Comparison of ENCODE assay signal across 8 cellular contexts in the genomic region with DNA sequence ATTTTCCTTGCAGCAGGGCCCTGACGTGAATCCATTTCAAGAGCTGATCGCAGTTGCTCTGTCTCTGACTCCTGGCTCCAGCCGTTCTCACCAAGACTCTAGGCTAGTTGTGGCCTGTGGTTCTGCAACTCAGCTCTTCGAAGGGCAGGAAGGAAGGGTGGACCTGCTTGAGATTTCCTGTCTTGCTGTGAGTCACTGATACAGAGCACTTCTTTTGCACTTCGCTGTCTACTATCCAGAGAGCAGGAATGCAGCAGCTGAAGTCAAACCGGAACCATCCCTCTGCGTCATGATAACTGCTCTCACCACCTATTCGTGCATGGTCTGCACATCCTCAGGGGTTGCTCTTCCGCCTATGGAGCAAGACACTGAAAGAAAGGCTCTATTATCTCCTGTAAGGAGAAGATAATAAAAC. TPM values are rescaled to one million over a fixed set of nuclear protein-coding genes. Genes with fewer than 3 reads are reported as not detected.
A peak's percentile ranks its signal among the peaks of the same experiment; 100 is the strongest.
DNase-seq lines count a peak whose midpoint lies in the region; ATAC-seq and TF ChIP-seq lines count a peak whose summit lies in the region.

No MANE protein-coding gene starts in this region.

- no peak overlapping the region for H3K4me3 ChIP-seq in AG09309 (ENCODE audit: control insufficient read depth, low read depth, low read length)

- TF ChIP-seq CTCF in AG09309 (IDR thresholded peaks at IDR 0.05; ENCODE audit: control insufficient read depth, insufficient read depth, low read depth, low read length, missing control alignments), result no peak

- H3K36me3 Mint-ChIP-seq in central memory CD8-positive, alpha-beta T cell (ENCODE audit: insufficient read depth), result peaks cover 11% of the 10 kb centered on the region

- H3K27me3 Mint-ChIP-seq in central memory CD8-positive, alpha-beta T cell, result no peaks in the 10 kb centered on the region

- peak; percentile 98 for ATAC-seq in GM19467 (IDR thresholded peaks at IDR 0.05; ENCODE audit: unreplicated experiment)
- ATAC-seq in central memory CD8-positive, alpha-beta T cell (replicated peaks; ENCODE audit: extremely low read depth, poor library complexity, severe bottlenecking), result peak; percentile 98

- peak overlapping the region; percentile 58 for H3K4me3 Mint-ChIP-seq in central memory CD8-positive, alpha-beta T cell

- H3K4me1 Mint-ChIP-seq in central memory CD8-positive, alpha-beta T cell, result peaks cover 46% of the 10 kb centered on the region

- H3K27ac Mint-ChIP-seq in central memory CD8-positive, alpha-beta T cell (ENCODE audit: low read depth), result peak overlapping the region; percentile 98

- H3K9me3 Mint-ChIP-seq in central memory CD8-positive, alpha-beta T cell, result peaks cover 8% of the 10 kb centered on the region

- peak; percentile 96 for DNase-seq in AG09309 (ENCODE audit: low read depth)
- peak; percentile 92 for DNase-seq in HPDE6-E6E7 (ENCODE audit: extremely low spot score)
- peak in 3 of 4 experiments; percentile 6 to 55 (median 48) for DNase-seq in activated CD4-positive, CD25-positive, alpha-beta regulatory T cell (lab: John Stamatoyannopoulos, UW)
- DNase-seq in central memory CD8-positive, alpha-beta T cell (ENCODE audit: low spot score in 2 of 2), result peak; percentile 51 to 83
- peak; percentile 66 to 99 for DNase-seq in lung microvascular endothelial cell (ENCODE audit: low read depth in 2 of 2)
- peak; percentile 41 to 49 for DNase-seq in stimulated activated CD8-positive, alpha-beta memory T cell treated with anti-CD3 and anti-CD28 coated beads, Interleukin-15, amount 100 ng/mL, for 48 hours (ENCODE audit: low read depth in 2 of 2)
- no peak for DNase-seq in NCI-H187 (lab: John Stamatoyannopoulos, UW)

RNA-seq across cellular contexts. Expression of a gene that starts 59.7 kb away (rescaled TPM):
- 12.5 and 16.1 TPM in 2 replicates for total RNA-seq in lung microvascular endothelial cell

Comparison
In these comparisons a context has a peak if more than half of its experiments do, and no peak if none do; other contexts are left out.
1. DNase-seq: peak in AG09309 (single experiment), HPDE6-E6E7 (single experiment), activated CD4-positive, CD25-positive, alpha-beta regulatory T cell (3 of 4), central memory CD8-positive, alpha-beta T cell (2 of 2), lung microvascular endothelial cell (2 of 2) and stimulated activated CD8-positive, alpha-beta memory T cell treated with anti-CD3 and anti-CD28 coated beads, Interleukin-15, amount 100 ng/mL, for 48 hours (2 of 2); none in NCI-H187 (0 of 2).